In genomic region chr11:128497057-128497957, GRCh38 we compare ENCODE assay signal across 8 cellular contexts.
DNase-seq lines count a peak whose midpoint lies in the region; ATAC-seq and TF ChIP-seq lines count a peak whose summit lies in the region.

No MANE protein-coding gene starts in this region.

- TF ChIP-seq CTCF in fibroblast of mammary gland (conservative IDR thresholded peaks at IDR 0.05; ENCODE audit: control insufficient read depth, insufficient read depth, low read depth, low read length): no peak

- H3K27ac Mint-ChIP-seq in T-helper 1 cell treated with Interleukin-12 subunit alpha and Interleukin-12 subunit beta and Interleukin-4 antibody, amounts not matched to agents 30 μg/mL and 1 μg/mL, for 36 hours: peak overlapping the region; percentile 88

- H3K36me3 Mint-ChIP-seq in T-helper 1 cell treated with Interleukin-12 subunit alpha and Interleukin-12 subunit beta and Interleukin-4 antibody, amounts not matched to agents 30 μg/mL and 1 μg/mL, for 36 hours (ENCODE audit: low read depth): peaks cover 88% of the 10 kb centered on the region

- no peaks in the 10 kb centered on the region for H3K9me3 Mint-ChIP-seq in T-helper 1 cell treated with Interleukin-12 subunit alpha and Interleukin-12 subunit beta and Interleukin-4 antibody, amounts not matched to agents 30 μg/mL and 1 μg/mL, for 36 hours

- ATAC-seq in GM19351 (IDR thresholded peaks at IDR 0.05; ENCODE audit: unreplicated experiment) (peak; percentile 79), HG03439 (IDR thresholded peaks at IDR 0.05; ENCODE audit: unreplicated experiment) (peak; percentile 63), sciatic nerve (peak; percentile 88)

- H3K4me3 Mint-ChIP-seq in T-helper 1 cell treated with Interleukin-12 subunit alpha and Interleukin-12 subunit beta and Interleukin-4 antibody, amounts not matched to agents 30 μg/mL and 1 μg/mL, for 36 hours: peak overlapping the region; percentile 59

- peak overlapping the region; percentile 1 for H3K4me3 ChIP-seq in fibroblast of mammary gland (ENCODE audit: control insufficient read depth, low read depth, low read length)

- H3K27me3 Mint-ChIP-seq in T-helper 1 cell treated with Interleukin-12 subunit alpha and Interleukin-12 subunit beta and Interleukin-4 antibody, amounts not matched to agents 30 μg/mL and 1 μg/mL, for 36 hours (ENCODE audit: low read depth): no peaks in the 10 kb centered on the region

- peak; percentile 55 for DNase-seq in DMS153 (lab: John Stamatoyannopoulos, UW)
- DNase-seq in fibroblast of mammary gland (ENCODE audit: low read depth): peak; percentile 100
- no peak for DNase-seq in sciatic nerve (ENCODE audit: low spot score)
- no peak for DNase-seq in globus pallidus (ENCODE audit: low spot score)
- no peak for DNase-seq in mucosa of gallbladder (ENCODE audit: low spot score)

- peaks cover 93% of the 10 kb centered on the region for H3K4me1 Mint-ChIP-seq in T-helper 1 cell treated with Interleukin-12 subunit alpha and Interleukin-12 subunit beta and Interleukin-4 antibody, amounts not matched to agents 30 μg/mL and 1 μg/mL, for 36 hours (ENCODE audit: low read depth)

- intact Hi-C loops in sciatic nerve (cut with DNase I): no loop called here

Comparison
In these comparisons a context has a peak if more than half of its experiments do, and no peak if none do; other contexts are left out.
1. DNase-seq: peak in DMS153 (single experiment) and fibroblast of mammary gland (single experiment); none in sciatic nerve (single experiment), globus pallidus (single experiment) and mucosa of gallbladder (single experiment).
2. Peak in every context shown above with its lines, with median percentiles within 50 percentile points of each other: ATAC-seq.